ENCODE assay signal across 8 cellular contexts in the genomic region with DNA sequence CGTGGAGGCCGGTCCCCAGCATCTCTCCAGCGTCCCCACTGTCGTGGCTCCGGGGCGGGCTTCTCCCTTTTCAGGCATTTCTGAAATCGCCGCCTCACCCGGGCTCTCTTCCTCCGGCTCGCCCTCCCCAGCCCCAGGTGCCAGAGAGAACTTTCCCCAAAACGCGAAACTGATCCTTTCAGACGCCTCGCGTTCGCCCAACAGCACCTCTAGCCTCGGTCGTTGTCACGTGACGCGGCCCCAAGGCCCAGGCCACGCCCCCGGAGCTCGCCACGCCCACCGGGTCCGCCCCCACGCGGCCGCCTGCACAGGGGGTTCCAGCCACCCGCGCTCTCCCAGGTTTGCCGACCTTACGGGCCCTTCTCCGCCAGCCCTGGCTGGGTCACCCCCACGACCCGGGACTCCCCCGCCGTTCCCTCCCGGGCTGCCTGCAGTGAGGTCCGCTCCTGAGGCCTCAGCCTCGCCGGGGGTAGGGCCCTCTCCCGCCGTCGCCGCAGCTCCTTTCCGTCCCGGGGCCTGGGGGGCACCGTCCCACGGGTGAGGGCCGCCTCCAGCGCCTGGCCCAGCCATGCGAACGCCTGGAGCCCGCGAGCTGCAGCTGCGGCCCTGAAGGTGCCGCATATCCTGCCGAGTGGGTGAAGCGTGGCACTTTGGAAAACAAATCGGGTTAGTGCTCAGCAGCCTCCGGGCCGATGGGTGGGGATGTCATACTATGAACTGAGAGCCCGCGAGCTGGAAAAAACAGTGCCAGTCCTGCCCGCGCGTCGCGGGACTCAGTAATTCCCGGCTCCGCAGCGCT. TPM values are rescaled to one million over a fixed set of nuclear protein-coding genes. Genes with fewer than 3 reads are reported as not detected.
A peak's percentile ranks its signal among the peaks of the same experiment; 100 is the strongest.
DNase-seq lines count a peak whose midpoint lies in the region; ATAC-seq and TF ChIP-seq lines count a peak whose summit lies in the region.

No MANE protein-coding gene starts in this region.

- ATAC-seq in GM21737 (IDR thresholded peaks at IDR 0.05; ENCODE audit: unreplicated experiment) = peak; percentile 96

- no peaks in the 10 kb centered on the region for H4K20me1 ChIP-seq in osteoblast (ENCODE audit: insufficient read depth, low read length)

- H3K9me3 ChIP-seq in osteoblast (ENCODE audit: low read depth, low read length) (no peaks in the 10 kb centered on the region), thyroid gland (no peaks in the 10 kb centered on the region)

- DNase-seq in ELF-1 (ENCODE audit: low read depth, low spot score) (peak; percentile 88), KG1 (lab: John Stamatoyannopoulos, UW) (peak; percentile 78), SHP77 treated with DMSO at 0.1 percent for 48 hours (lab: John Stamatoyannopoulos, UW) (peak; percentile 61), glomerular visceral epithelial cell (ENCODE audit: extremely low spot score) (peak; percentile 82), osteoblast (ENCODE audit: insufficient read length, low spot score, missing footprints) (peak; percentile 98), thyroid gland (peak; percentile 89 to 91)
- DNase-seq in activated naive CD4-positive, alpha-beta T cell treated with Interleukin-2 at 50 U/mL for 16 hours = peak; percentile 92

- WGBS in thyroid gland, 2 donors = 0 to 80% methylated on average over 1 to 5 of the region's 75 CpGs

- TF ChIP-seq CTCF in osteoblast (IDR thresholded peaks at IDR 0.05; ENCODE audit: extremely low read depth, low read depth, low read length) (peak; percentile 15), thyroid gland (IDR thresholded peaks at IDR 0.05) (peak in 1 of 6 experiments; percentile 4)

- H3K4me2 ChIP-seq in osteoblast (ENCODE audit: insufficient read depth, low read length) = peak overlapping the region; percentile 88

- H3K27ac ChIP-seq in osteoblast (ENCODE audit: low read depth, low read length) (peak overlapping the region; percentile 66), thyroid gland (peak overlapping the region; percentile 62 to 82 (median 64))

- peak in 1 of 2 donors; percentile 75 for TF ChIP-seq POLR2A in thyroid gland (IDR thresholded peaks at IDR 0.05)

- intact Hi-C loops in thyroid gland (cut with DNase I) = no loop called here

- H3K4me1 ChIP-seq in osteoblast (ENCODE audit: insufficient read depth, low read length) = peaks cover 4% of the 10 kb centered on the region
- peaks cover 0 to 5% of the 10 kb centered on the region in 2 donors for H3K4me1 ChIP-seq in thyroid gland

- H3K36me3 ChIP-seq in osteoblast (ENCODE audit: insufficient read depth, low read length) (no peaks in the 10 kb centered on the region), thyroid gland (no peaks in the 10 kb centered on the region)

- peak overlapping the region; percentile 99 for H2AFZ ChIP-seq in osteoblast (ENCODE audit: low read length)

- no peaks in the 10 kb centered on the region for H3K79me2 ChIP-seq in osteoblast (ENCODE audit: insufficient read depth, low read length)

- no peaks in the 10 kb centered on the region for H3K27me3 ChIP-seq in osteoblast (ENCODE audit: insufficient read depth, low read length)
- H3K27me3 ChIP-seq in thyroid gland = no peaks in the 10 kb centered on the region

- peak overlapping the region; percentile 85 for H3K4me3 ChIP-seq in osteoblast (ENCODE audit: insufficient read depth, low read length)
- H3K4me3 ChIP-seq in thyroid gland (replicated peaks in 1 of 3) = peak overlapping the region; percentile 47 to 89 (median 84)

RNA-seq across cellular contexts. Expression of a gene that starts 21.0 kb away (rescaled TPM):
- total RNA-seq in osteoblast (127 and 166 TPM in 2 replicates), thyroid gland (100 to 1,000 TPM; 304 to 610 (median 445) TPM)

Comparison
In these comparisons a context has a peak if more than half of its experiments do, and no peak if none do; other contexts are left out.
1. Peak in every context shown above with its lines: DNase-seq, ATAC-seq, H3K4me3 ChIP-seq and H3K27ac ChIP-seq.